Comparison of ENCODE assay signal across 19 cellular contexts in genomic region chr17:29840884-29841283, GRCh38.
DNase-seq lines count a peak whose midpoint lies in the region; ATAC-seq and TF ChIP-seq lines count a peak whose summit lies in the region.
"Had no signal": no experiment of that assay in that cellular context is flagged by ENCODE, and none has a peak within 500 bp of the region (broad histone marks: within the 10 kb centered on the region; RNA-seq: fewer than 3 reads in every experiment).

No MANE protein-coding gene starts in this region.

- H3K9me3 ChIP-seq in Karpas-422 (ENCODE audit: low read length) = no peaks in the 10 kb centered on the region
- H3K9me3 ChIP-seq: suprapubic skin had no signal

- no peak overlapping the region for H3K18ac ChIP-seq in mesendoderm (ENCODE audit: low read length)

- no peak overlapping the region for H2BK15ac ChIP-seq in mesendoderm (replicated peaks; ENCODE audit: low read depth)

- H3K27ac ChIP-seq in Karpas-422 (ENCODE audit: low read length) (peak overlapping the region; percentile 31; the same call in 1 of the 2 replicates), brain microvascular endothelial cell (no peak overlapping the region), mesendoderm (ENCODE audit: low read depth, low read length) (no peak overlapping the region)
- H3K27ac ChIP-seq: suprapubic skin, VCaP had no signal

- TF ChIP-seq CTCF in brain microvascular endothelial cell (IDR thresholded peaks at IDR 0.05; ENCODE audit: low read depth, low read length, missing control alignments) = no peak

- DNase-seq in Karpas-422 (no peak), brain microvascular endothelial cell (peak; percentile 44), iris pigment epithelial cell (ENCODE audit: low read depth) (peak; percentile 56), 8988T (no peak), mesendoderm (no peak), NCI-H69 (lab: John Stamatoyannopoulos, UW) (no peak)
- DNase-seq: activated CD8-positive, alpha-beta T cell treated with anti-CD3 and anti-CD28 coated beads for 36 hours; activated naive CD8-positive, alpha-beta T cell treated with anti-CD3 and anti-CD28 coated beads, Interleukin-2, amount 50 U/mL, for 24 hours; CD4-positive, CD25-positive, alpha-beta regulatory T cell; DND-41; erythroblast; left ventricle myocardium superior; naive thymus-derived CD4-positive, alpha-beta T cell; NCI-H187 treated with DMSO at 0.1 percent for 48 hours; NCI-H524; OCI-M1 had no signal

- no peaks in the 10 kb centered on the region for H3K9me2 ChIP-seq in Karpas-422 (replicated peaks; ENCODE audit: insufficient read depth, low read length)

- H2AK5ac ChIP-seq in mesendoderm (ENCODE audit: low read length) = no peak overlapping the region

- H3K4me2 ChIP-seq in Karpas-422 (ENCODE audit: low read depth, low read length, poor library complexity, severe bottlenecking) = no peak overlapping the region
- no peak overlapping the region for H3K4me2 ChIP-seq in mesendoderm (ENCODE audit: low read length)

- H4K8ac ChIP-seq in mesendoderm (ENCODE audit: low read depth, low read length) = no peak overlapping the region

- H3K56ac ChIP-seq in mesendoderm (ENCODE audit: low read length) = no peak overlapping the region

- H3K79me1 ChIP-seq in mesendoderm (ENCODE audit: low read length) = no peaks in the 10 kb centered on the region

- H3K36me3 ChIP-seq in Karpas-422 (ENCODE audit: insufficient read depth, low read length) (no peaks in the 10 kb centered on the region), brain microvascular endothelial cell (replicated peaks) (no peaks in the 10 kb centered on the region), mesendoderm (ENCODE audit: control insufficient read depth, insufficient read depth, low read length) (no peaks in the 10 kb centered on the region)
- H3K36me3 ChIP-seq: suprapubic skin had no signal

- no peak overlapping the region for H2BK120ac ChIP-seq in mesendoderm (ENCODE audit: low read depth, low read length)

- H2BK5ac ChIP-seq in mesendoderm (ENCODE audit: low read length) = no peak overlapping the region

- H3K79me2 ChIP-seq in Karpas-422 (ENCODE audit: low read length) (peaks cover 65% of the 10 kb centered on the region), mesendoderm (ENCODE audit: control insufficient read depth, insufficient read depth, low read length) (no peaks in the 10 kb centered on the region)

- H3K4me3 ChIP-seq in Karpas-422 (ENCODE audit: low read length) (no peak overlapping the region), brain microvascular endothelial cell (ENCODE audit: low read depth, low read length) (no peak overlapping the region), mesendoderm (ENCODE audit: low read length) (no peak overlapping the region)
- H3K4me3 ChIP-seq: suprapubic skin had no signal

- peaks cover 42% of the 10 kb centered on the region for H3K4me1 ChIP-seq in Karpas-422 (ENCODE audit: low read length)
- H3K4me1 ChIP-seq in mesendoderm (ENCODE audit: control insufficient read depth, low read depth, low read length) = no peaks in the 10 kb centered on the region
- H3K4me1 ChIP-seq: suprapubic skin had no signal

- H3K4ac ChIP-seq in mesendoderm (ENCODE audit: low read depth, low read length) = no peak overlapping the region

- in situ Hi-C loops in brain microvascular endothelial cell (cut with HindIII; ENCODE audit: low pct_ligation_motif_present, low sequenced_read_pairs) = no loop called here

- no peak for ATAC-seq in GM21786 (IDR thresholded peaks at IDR 0.05; ENCODE audit: unreplicated experiment)
- ATAC-seq: activated CD8-positive, alpha-beta T cell treated with anti-CD3 and anti-CD28 coated beads for 36 hours; activated naive CD8-positive, alpha-beta T cell treated with anti-CD3 and anti-CD28 coated beads, Interleukin-2, amount 50 U/mL, for 24 hours; left ventricle myocardium superior; naive thymus-derived CD4-positive, alpha-beta T cell had no signal

- H3K9ac ChIP-seq in Karpas-422 (ENCODE audit: low read length) = no peak overlapping the region
- H3K9ac ChIP-seq in mesendoderm (ENCODE audit: low read length) = no peak overlapping the region

- H4K5ac ChIP-seq in mesendoderm (ENCODE audit: low read length) = no peak overlapping the region

- H3K23ac ChIP-seq in mesendoderm (ENCODE audit: low read length) = no peak overlapping the region

- H2AFZ ChIP-seq in Karpas-422 (ENCODE audit: low read length) = no peak overlapping the region

- H4K20me1 ChIP-seq in Karpas-422 (ENCODE audit: insufficient read depth, low read depth, low read length) = no peaks in the 10 kb centered on the region

- H3K27me3 ChIP-seq in Karpas-422 (ENCODE audit: low read length) = no peaks in the 10 kb centered on the region
- no peaks in the 10 kb centered on the region for H3K27me3 ChIP-seq in brain microvascular endothelial cell (replicated peaks)
- no peaks in the 10 kb centered on the region for H3K27me3 ChIP-seq in mesendoderm (ENCODE audit: insufficient read depth, low read length, poor library complexity)
- H3K27me3 ChIP-seq: suprapubic skin had no signal

Comparison
In these comparisons a context has a peak if more than half of its experiments do, and no peak if none do; other contexts are left out.
1. DNase-seq: peak in brain microvascular endothelial cell (single experiment) and iris pigment epithelial cell (single experiment); none in Karpas-422 (single experiment), 8988T (single experiment), mesendoderm (single experiment) and NCI-H69 (single experiment).